Comparison of ENCODE assay signal across 23 cellular contexts in genomic region chr6:28167926-28168325, GRCh38.
"Had no signal": no experiment of that assay in that cellular context is flagged by ENCODE, and none has a peak within 500 bp of the region (broad histone marks: within the 10 kb centered on the region; RNA-seq: fewer than 3 reads in every experiment).

No MANE protein-coding gene starts in this region.

- H3K4me2 ChIP-seq: hepatocyte had no signal

- H3K4me3 ChIP-seq: coronary artery, esophagus muscularis mucosa, gastroesophageal sphincter, heart left ventricle, hepatocyte, left lung, prostate gland, right atrium auricular region, sigmoid colon, suprapubic skin had no signal

- H2AFZ ChIP-seq: hepatocyte had no signal

- H3K79me2 ChIP-seq: hepatocyte had no signal

- H3K4me1 ChIP-seq: esophagus muscularis mucosa, gastroesophageal sphincter, heart left ventricle, left lung, prostate gland, right atrium auricular region, sigmoid colon, suprapubic skin had no signal

- DNase-seq: dermis blood vessel endothelial cell; effector memory CD4-positive, alpha-beta T cell; foreskin keratinocyte; heart left ventricle; kidney; left cardiac atrium; left lung; mammary epithelial cell; mesendoderm; midbrain; naive thymus-derived CD4-positive, alpha-beta T cell; nephron progenitor cell; nucleus accumbens; sigmoid colon; stimulated activated CD4-positive, alpha-beta T cell treated with anti-CD3 and anti-CD28 coated beads, Interleukin-2, amount 100 ng/mL, for 24 hours; stimulated activated CD4-positive, alpha-beta T cell treated with anti-CD3 and anti-CD28 coated beads, Interleukin-4, amount 100 ng/mL, for 24 hours had no signal

- H3K9me3 ChIP-seq: esophagus muscularis mucosa, gastroesophageal sphincter, heart left ventricle, left lung, prostate gland, right atrium auricular region, sigmoid colon, suprapubic skin had no signal

- H3K27ac ChIP-seq: coronary artery, esophagus muscularis mucosa, foreskin keratinocyte, gastroesophageal sphincter, heart left ventricle, hepatocyte, left lung, prostate gland, right atrium auricular region, sigmoid colon, suprapubic skin had no signal

- H3K36me3 ChIP-seq: left lung, prostate gland, right atrium auricular region, suprapubic skin had no signal

- H3K27me3 ChIP-seq: esophagus muscularis mucosa, foreskin keratinocyte, gastroesophageal sphincter, heart left ventricle, hepatocyte, left lung, sigmoid colon, suprapubic skin had no signal
